In genomic region chr16:31508706-31509523, GRCh38 we compare ENCODE assay signal across 8 cellular contexts. TPM values are rescaled to one million over a fixed set of nuclear protein-coding genes. Genes with fewer than 3 reads are reported as not detected.
DNase-seq lines count a peak whose midpoint lies in the region; ATAC-seq and TF ChIP-seq lines count a peak whose summit lies in the region.

No MANE protein-coding gene starts in this region.

- ATAC-seq in GM19328 (IDR thresholded peaks at IDR 0.05; ENCODE audit: unreplicated experiment) (no peak), GM19463 (IDR thresholded peaks at IDR 0.05; ENCODE audit: unreplicated experiment) (no peak)

- H3K4me1 ChIP-seq in OCI-LY1 (ENCODE audit: insufficient read depth, low read length, severe bottlenecking) = peaks cover 21% of the 10 kb centered on the region

- peak; percentile 21 for DNase-seq in dedifferentiated amniotic fluid mesenchymal stem cell (ENCODE audit: extremely low spot score)
- no peak for DNase-seq in mesothelial cell of epicardium (ENCODE audit: low spot score in 2 of 2, unreplicated experiment in 2 of 2)
- DNase-seq in superior temporal gyrus (ENCODE audit: extremely low spot score) = no peak
- no peak for DNase-seq in NCI-H345 treated with DMSO at 0.1 percent for 48 hours (lab: John Stamatoyannopoulos, UW; ENCODE audit: unreplicated experiment)

- no peak for TF ChIP-seq CTCF in GM12875 (IDR thresholded peaks at IDR 0.05; ENCODE audit: borderline replicate concordance, insufficient read depth, low read depth, low read length)
- no peak for TF ChIP-seq CTCF in OCI-LY1 (IDR thresholded peaks at IDR 0.05; ENCODE audit: low read length)
- no peak for TF ChIP-seq CTCF in mesothelial cell of epicardium (IDR thresholded peaks at IDR 0.05; ENCODE audit: unreplicated experiment)

- no peaks in the 10 kb centered on the region for H3K9me3 ChIP-seq in OCI-LY1 (ENCODE audit: low read length)

- peak overlapping the region; percentile 96 for H3K27ac Mint-ChIP-seq in mesothelial cell of epicardium

- no peak overlapping the region for H3K27ac ChIP-seq in OCI-LY1 (ENCODE audit: low read depth, low read length, poor library complexity, severe bottlenecking)

- peak overlapping the region; percentile 73 for H3K4me2 ChIP-seq in OCI-LY1 (ENCODE audit: low read length)

- no peaks in the 10 kb centered on the region for H3F3A ChIP-seq in OCI-LY1 (ENCODE audit: insufficient read depth, low read length)

- no peaks in the 10 kb centered on the region for H3K36me3 Mint-ChIP-seq in mesothelial cell of epicardium

- H3K4me1 Mint-ChIP-seq in mesothelial cell of epicardium = peaks cover 23% of the 10 kb centered on the region

- H3K27me3 Mint-ChIP-seq in mesothelial cell of epicardium (ENCODE audit: low read depth) = peaks cover 3% of the 10 kb centered on the region

- peak overlapping the region; percentile 79 for H3K4me3 Mint-ChIP-seq in mesothelial cell of epicardium

- H3K4me3 ChIP-seq in GM12875 (ENCODE audit: low read depth, low read length) = peak overlapping the region; percentile 74
- peak overlapping the region; percentile 97 for H3K4me3 ChIP-seq in OCI-LY1 (ENCODE audit: low read depth, low read length, poor library complexity, severe bottlenecking)

- H2AFZ ChIP-seq in OCI-LY1 (ENCODE audit: low read length) = peak overlapping the region; percentile 76

- no peaks in the 10 kb centered on the region for H3K36me3 ChIP-seq in OCI-LY1 (ENCODE audit: insufficient read depth, low read length)

- H4K20me1 ChIP-seq in OCI-LY1 (ENCODE audit: insufficient read depth, low read length) = no peaks in the 10 kb centered on the region

- peak overlapping the region; percentile 91 for H3K9ac ChIP-seq in OCI-LY1 (ENCODE audit: low read length)

- peaks cover 7% of the 10 kb centered on the region for H3K9me3 Mint-ChIP-seq in mesothelial cell of epicardium

- no peaks in the 10 kb centered on the region for H3K79me2 ChIP-seq in OCI-LY1 (ENCODE audit: insufficient read depth, low read length)

- H3K9me2 ChIP-seq in OCI-LY1 (ENCODE audit: low read depth, low read length) = no peaks in the 10 kb centered on the region

- H3K27me3 ChIP-seq in OCI-LY1 (ENCODE audit: insufficient read depth, low read length) = no peaks in the 10 kb centered on the region

RNA-seq across cellular contexts. Expression of gene RUSF1, which starts 0.7 kb away (rescaled TPM):
- 78.1 to 88.9 TPM (median 86.2 TPM) in 3 replicates for total RNA-seq in mesothelial cell of epicardium

RNA-seq across cellular contexts. Expression of gene AHSP, which starts 18.8 kb away (rescaled TPM):
- not detected in 3 replicates for total RNA-seq in mesothelial cell of epicardium

RNA-seq across cellular contexts. Expression of gene SLC5A2, which starts 26.0 kb away (rescaled TPM):
- total RNA-seq in mesothelial cell of epicardium = 0.36 to 0.53 TPM (median 0.36 TPM) in 3 replicates

RNA-seq across cellular contexts. Expression of gene TGFB1I1, which starts 37.0 kb away (rescaled TPM):
- total RNA-seq in mesothelial cell of epicardium = 35.5 to 39.4 TPM (median 38.1 TPM) in 3 replicates

RNA-seq across cellular contexts. Expression of gene ARMC5, which starts 49.6 kb away (rescaled TPM):
- total RNA-seq in mesothelial cell of epicardium = 17.0 to 18.5 TPM (median 17.7 TPM) in 3 replicates
